27 cellular contexts compared by ENCODE assay signal in genomic region chr2:150230616-150231015, GRCh38.
"Had no signal": no experiment of that assay in that cellular context is flagged by ENCODE, and none has a peak within 500 bp of the region (broad histone marks: within the 10 kb centered on the region; RNA-seq: fewer than 3 reads in every experiment).

No MANE protein-coding gene starts in this region.

- H3K36me3 ChIP-seq: neutrophil, pancreas, right lobe of liver, sigmoid colon, stomach, thoracic aorta, thyroid gland, tibial nerve, upper lobe of left lung, vagina had no signal

- H3K4me3 Mint-ChIP-seq: natural killer cell treated with Interleukin-12 subunit alpha and Interleukin-12 subunit beta and Interleukin-15 and Interleukin-18, amount 100 ng/mL, for 72 hours; nephron progenitor cell; neural crest cell; stimulated activated effector memory CD8-positive, alpha-beta T cell treated with anti-CD3 and anti-CD28 coated beads, Interleukin-12 subunit alpha, Interleukin-12 subunit beta, amount 100 ng/mL, for 72 hours; stimulated activated naive B cell treated with anti-CD40 and anti-IgM and Interleukin-4, amounts not matched to agents 10 μg/mL and 1 μg/mL and 100 μg/mL, for 72 hours; stimulated activated naive CD8-positive, alpha-beta T cell treated with anti-CD3 and anti-CD28 coated beads, Interleukin-15, Interleukin-2, amounts not matched to agents 100 ng/mL and 50 ng/mL, for 24 hours had no signal

- H3K27me3 Mint-ChIP-seq: natural killer cell treated with Interleukin-12 subunit alpha and Interleukin-12 subunit beta and Interleukin-15 and Interleukin-18, amount 100 ng/mL, for 72 hours; stimulated activated naive B cell treated with anti-CD40 and anti-IgM and Interleukin-4, amounts not matched to agents 10 μg/mL and 1 μg/mL and 100 μg/mL, for 72 hours; stimulated activated naive CD8-positive, alpha-beta T cell treated with anti-CD3 and anti-CD28 coated beads, Interleukin-15, Interleukin-2, amounts not matched to agents 100 ng/mL and 50 ng/mL, for 24 hours had no signal

- H3K27ac ChIP-seq: neutrophil, pancreas, psoas muscle, right lobe of liver, sigmoid colon, stomach, thoracic aorta, thyroid gland, tibial nerve, upper lobe of left lung, vagina had no signal

- H3K4me1 ChIP-seq: pancreas, psoas muscle, thyroid gland, upper lobe of left lung had no signal

- H3K9me3 ChIP-seq: neutrophil, pancreas, psoas muscle, right lobe of liver, sigmoid colon, stomach, thoracic aorta, thyroid gland, tibial nerve, upper lobe of left lung, vagina had no signal

- H3K27ac Mint-ChIP-seq: natural killer cell treated with Interleukin-12 subunit alpha and Interleukin-12 subunit beta and Interleukin-15 and Interleukin-18, amount 100 ng/mL, for 72 hours; nephron progenitor cell; stimulated activated effector memory CD8-positive, alpha-beta T cell treated with anti-CD3 and anti-CD28 coated beads, Interleukin-12 subunit alpha, Interleukin-12 subunit beta, amount 100 ng/mL, for 72 hours; stimulated activated naive B cell treated with anti-CD40 and anti-IgM and Interleukin-4, amounts not matched to agents 10 μg/mL and 1 μg/mL and 100 μg/mL, for 72 hours; stimulated activated naive CD8-positive, alpha-beta T cell treated with anti-CD3 and anti-CD28 coated beads, Interleukin-15, Interleukin-2, amounts not matched to agents 100 ng/mL and 50 ng/mL, for 24 hours had no signal

- H3K4me3 ChIP-seq: pancreas, psoas muscle, right lobe of liver, sigmoid colon, stomach, thoracic aorta, thyroid gland, tibial nerve, upper lobe of left lung, vagina had no signal

- DNase-seq: nephron progenitor cell; nucleus accumbens; pancreas; psoas muscle; right cardiac atrium; right lobe of liver; sigmoid colon; small intestine; stimulated activated CD4-positive, alpha-beta T cell treated with anti-CD3 and anti-CD28 coated beads, Interleukin-15, amount 100 ng/mL, for 24 hours; stimulated activated CD4-positive, alpha-beta T cell treated with anti-CD3 and anti-CD28 coated beads, Interleukin-2, amount 100 ng/mL, for 24 hours; stimulated activated CD4-positive, alpha-beta T cell treated with anti-CD3 and anti-CD28 coated beads, Interleukin-2, amount 100 ng/mL, for 48 hours; stimulated activated CD4-positive, alpha-beta T cell treated with anti-CD3 and anti-CD28 coated beads, Interleukin-4, amount 100 ng/mL, for 24 hours; stimulated activated naive B cell treated with anti-CD40 and anti-IgM and Interleukin-4, amounts not matched to agents 10 μg/mL and 1 μg/mL and 100 μg/mL, for 72 hours; stimulated activated naive CD4-positive, alpha-beta T cell treated with Interleukin-2 at 50 U/mL for 16 hours; stomach; thyroid gland; trophoblast cell; upper lobe of left lung had no signal

- H3K27me3 ChIP-seq: neutrophil, pancreas, right lobe of liver, sigmoid colon, stomach, thyroid gland, tibial nerve, upper lobe of left lung, vagina had no signal

- FAIRE-seq: pancreas, small intestine, urothelium cell line had no signal

- ATAC-seq: natural killer cell treated with Interleukin-12 subunit alpha and Interleukin-12 subunit beta and Interleukin-15 and Interleukin-18, amount 100 ng/mL, for 72 hours; pancreas; psoas muscle; right cardiac atrium; stimulated activated effector memory CD8-positive, alpha-beta T cell treated with anti-CD3 and anti-CD28 coated beads, Interleukin-12 subunit alpha, Interleukin-12 subunit beta, amount 100 ng/mL, for 72 hours; stimulated activated naive B cell treated with anti-CD40 and anti-IgM and Interleukin-4, amounts not matched to agents 10 μg/mL and 1 μg/mL and 100 μg/mL, for 72 hours had no signal

- H3K36me3 Mint-ChIP-seq: natural killer cell treated with Interleukin-12 subunit alpha and Interleukin-12 subunit beta and Interleukin-15 and Interleukin-18, amount 100 ng/mL, for 72 hours; stimulated activated effector memory CD8-positive, alpha-beta T cell treated with anti-CD3 and anti-CD28 coated beads, Interleukin-12 subunit alpha, Interleukin-12 subunit beta, amount 100 ng/mL, for 72 hours; stimulated activated naive B cell treated with anti-CD40 and anti-IgM and Interleukin-4, amounts not matched to agents 10 μg/mL and 1 μg/mL and 100 μg/mL, for 72 hours had no signal

- H3K9me3 Mint-ChIP-seq: nephron progenitor cell; stimulated activated effector memory CD8-positive, alpha-beta T cell treated with anti-CD3 and anti-CD28 coated beads, Interleukin-12 subunit alpha, Interleukin-12 subunit beta, amount 100 ng/mL, for 72 hours; stimulated activated naive CD8-positive, alpha-beta T cell treated with anti-CD3 and anti-CD28 coated beads, Interleukin-15, Interleukin-2, amounts not matched to agents 100 ng/mL and 50 ng/mL, for 24 hours had no signal

- H3K4me1 Mint-ChIP-seq: nephron progenitor cell; stimulated activated effector memory CD8-positive, alpha-beta T cell treated with anti-CD3 and anti-CD28 coated beads, Interleukin-12 subunit alpha, Interleukin-12 subunit beta, amount 100 ng/mL, for 72 hours; stimulated activated naive B cell treated with anti-CD40 and anti-IgM and Interleukin-4, amounts not matched to agents 10 μg/mL and 1 μg/mL and 100 μg/mL, for 72 hours had no signal
